In genomic region chr16:89958068-89958467, GRCh38 we compare ENCODE assay signal across 12 cellular contexts. TPM values are rescaled to one million over a fixed set of nuclear protein-coding genes. Genes with fewer than 3 reads are reported as not detected.
A peak's percentile ranks its signal among the peaks of the same experiment; 100 is the strongest.
DNase-seq lines count a peak whose midpoint lies in the region; ATAC-seq, FAIRE-seq and TF ChIP-seq lines count a peak whose summit lies in the region.
"Had no signal": no experiment of that assay in that cellular context is flagged by ENCODE, and none has a peak within 500 bp of the region (broad histone marks: within the 10 kb centered on the region; RNA-seq: fewer than 3 reads in every experiment).

No MANE protein-coding gene starts in this region.

- H3K4me1 ChIP-seq in endothelial cell of umbilical vein (ENCODE audit: control insufficient read depth, extremely low read depth, insufficient read depth, low read length) (no peaks in the 10 kb centered on the region), neutrophil (ENCODE audit: control insufficient read depth in 1 of 2, insufficient read depth in 1 of 2, low read depth in 1 of 2, low read length in 1 of 2) (peaks cover 48 to 65% of the 10 kb centered on the region in 2 experiments)

- H3K27me3 ChIP-seq in endothelial cell of umbilical vein (ENCODE audit: control insufficient read depth in 2 of 2, insufficient read depth in 2 of 2, low read length in 2 of 2) (no peaks in the 10 kb centered on the region), neutrophil (no peaks in the 10 kb centered on the region)

- H3K36me3 ChIP-seq in endothelial cell of umbilical vein (ENCODE audit: control insufficient read depth in 2 of 2, extremely low read depth in 1 of 2, insufficient read depth in 2 of 2, low read length in 2 of 2) (peaks cover 0 to 28% of the 10 kb centered on the region in 2 experiments), neutrophil (peaks cover 72% of the 10 kb centered on the region)

- H3K9me3 ChIP-seq in endothelial cell of umbilical vein (replicated peaks; ENCODE audit: control insufficient read depth, insufficient read depth, low read length) (no peaks in the 10 kb centered on the region), neutrophil (no peaks in the 10 kb centered on the region)

- H2AFZ ChIP-seq in endothelial cell of umbilical vein (ENCODE audit: low read depth, low read length), result no peak overlapping the region

- intact Hi-C loops in endothelial cell of umbilical vein (cut with micrococcal nuclease), result no loop called here

- H3K9me3 Mint-ChIP-seq in T-helper 1 cell treated with Interleukin-12 subunit alpha and Interleukin-12 subunit beta and Interleukin-4 antibody, amounts not matched to agents 30 μg/mL and 1 μg/mL, for 36 hours, result no peaks in the 10 kb centered on the region

- no peak overlapping the region for H3K4me3 ChIP-seq in endothelial cell of umbilical vein (replicated peaks in 1 of 3; ENCODE audit: insufficient read depth in 1 of 3, low read depth in 1 of 3, low read length in 3 of 3)
- H3K4me3 ChIP-seq in neutrophil (ENCODE audit: low read depth in 1 of 2, low read length in 1 of 2), result peak overlapping the region; percentile 82 to 92

- no peaks in the 10 kb centered on the region for H3K27me3 Mint-ChIP-seq in T-helper 1 cell treated with Interleukin-12 subunit alpha and Interleukin-12 subunit beta and Interleukin-4 antibody, amounts not matched to agents 30 μg/mL and 1 μg/mL, for 36 hours (ENCODE audit: low read depth)
- H3K27me3 Mint-ChIP-seq: memory B cell had no signal

- H3K4me3 Mint-ChIP-seq in T-helper 1 cell treated with Interleukin-12 subunit alpha and Interleukin-12 subunit beta and Interleukin-4 antibody, amounts not matched to agents 30 μg/mL and 1 μg/mL, for 36 hours, result no peak overlapping the region
- H3K4me3 Mint-ChIP-seq: memory B cell had no signal

- FAIRE-seq in endothelial cell of umbilical vein (lab: Jason Lieb, UNC), result no peak

- H3K9me1 ChIP-seq in endothelial cell of umbilical vein (replicated peaks; ENCODE audit: control insufficient read depth, extremely low read depth, insufficient read depth, low read length), result no peaks in the 10 kb centered on the region

- dilution Hi-C loops in endothelial cell of umbilical vein (cut with MboI; ENCODE audit: extremely low pct_ligation_motif_present, low sequenced_read_pairs), result no loop called here

- CTCF ChIA-PET in endothelial cell of umbilical vein (lab: Charles Lee), result no interaction called here

- H3K36me3 Mint-ChIP-seq in T-helper 1 cell treated with Interleukin-12 subunit alpha and Interleukin-12 subunit beta and Interleukin-4 antibody, amounts not matched to agents 30 μg/mL and 1 μg/mL, for 36 hours (ENCODE audit: low read depth), result peaks cover 6% of the 10 kb centered on the region

- BruUV-seq in endothelial cell of umbilical vein (replicated peaks; lab: Mats Ljungman, UMichigan), result no TSS peak

- no peak for ATAC-seq in GM18867 (IDR thresholded peaks at IDR 0.05; ENCODE audit: unreplicated experiment)

- no peak for TF ChIP-seq CTCF in endothelial cell of umbilical vein (IDR thresholded peaks at IDR 0.05; ENCODE audit: extremely low read depth in 1 of 2, insufficient read depth in 1 of 2, low read depth in 1 of 2, low read length in 2 of 2)
- TF ChIP-seq CTCF in neutrophil (IDR thresholded peaks at IDR 0.05), result peak; percentile 33

- POLR2A ChIA-PET in endothelial cell of umbilical vein (lab: Charles Lee), result no interaction called here

- H3K9ac ChIP-seq in endothelial cell of umbilical vein (replicated peaks; ENCODE audit: extremely low read depth, insufficient read depth, low read length), result no peak overlapping the region

- H4K20me1 ChIP-seq in endothelial cell of umbilical vein (replicated peaks; ENCODE audit: control insufficient read depth, extremely low read depth, insufficient read depth, low read length), result no peaks in the 10 kb centered on the region

- no peak for TF ChIP-seq POLR2A in endothelial cell of umbilical vein (IDR thresholded peaks at IDR 0.05; ENCODE audit: low read depth, low read length)

- H3K27ac ChIP-seq in endothelial cell of umbilical vein (ENCODE audit: insufficient read depth, low read depth, low read length) (no peak overlapping the region), neutrophil (peak overlapping the region; percentile 98)
- H3K27ac ChIP-seq: C4-2B had no signal

- H3K4me1 Mint-ChIP-seq in T-helper 1 cell treated with Interleukin-12 subunit alpha and Interleukin-12 subunit beta and Interleukin-4 antibody, amounts not matched to agents 30 μg/mL and 1 μg/mL, for 36 hours (ENCODE audit: low read depth), result peaks cover 4% of the 10 kb centered on the region

- DNase-seq in T-helper 1 cell (no peak), NCI-H460 (ENCODE audit: extremely low read depth, low read depth) (peak; percentile 4), endothelial cell of umbilical vein (ENCODE audit: low read depth, low spot score) (peak; percentile 43), DMS153 (lab: John Stamatoyannopoulos, UW) (no peak)
- DNase-seq in stimulated activated CD4-positive, alpha-beta T cell treated with anti-CD3 and anti-CD28 coated beads, Interleukin-4, amount 100 ng/mL, for 1 hour, result no peak
- DNase-seq: amniotic stem cell; NK-92 treated with Interleukin-12 subunit alpha and Interleukin-12 subunit beta, amount 100 ng/mL, for 24 hours had no signal

- H3K79me2 ChIP-seq in endothelial cell of umbilical vein (ENCODE audit: control insufficient read depth, insufficient read depth, low read length), result peaks cover 2% of the 10 kb centered on the region

- peak overlapping the region; percentile 62 for H3K27ac Mint-ChIP-seq in T-helper 1 cell treated with Interleukin-12 subunit alpha and Interleukin-12 subunit beta and Interleukin-4 antibody, amounts not matched to agents 30 μg/mL and 1 μg/mL, for 36 hours
- H3K27ac Mint-ChIP-seq: memory B cell had no signal

- no peak overlapping the region for H3K4me2 ChIP-seq in endothelial cell of umbilical vein (ENCODE audit: insufficient read depth, low read length)

TF ChIP-seq in endothelial cell of umbilical vein, 7 proteins besides CTCF, POLR2A, EP300 and RAD21:
- TF ChIP-seq FOS (IDR thresholded peaks at IDR 0.05; ENCODE audit: borderline replicate concordance, insufficient read depth, low read length), result no peak
- no peak for TF ChIP-seq MYC (IDR thresholded peaks at IDR 0.05; ENCODE audit: low read depth, low read length)
- TF ChIP-seq POLR2AphosphoS5 (IDR thresholded peaks at IDR 0.05; ENCODE audit: insufficient read depth, low read depth, low read length), result no peak
- no peak for TF ChIP-seq EZH2 (IDR thresholded peaks at IDR 0.05; ENCODE audit: borderline replicate concordance, low read depth, low read length, severe bottlenecking)
- TF ChIP-seq MAX (IDR thresholded peaks at IDR 0.05; ENCODE audit: insufficient read depth, insufficient read length), result no peak
- no peak for TF ChIP-seq GATA2 (IDR thresholded peaks at IDR 0.05; ENCODE audit: insufficient read depth, insufficient read length, low read depth, low read length)

RNA-seq across cellular contexts. Expression of gene DEF8, which starts 9.5 kb away (rescaled TPM):
- total RNA-seq in NCI-H460 (2014; rRNA removed; shearing (Covaris generic)), result 47.8 and 55.4 TPM in 2 replicates
- 163 and 231 TPM in 2 replicates for polyA plus RNA-seq in NCI-H460 (2014; cell fraction: nucleus; rRNA removed)
- total RNA-seq in endothelial cell of umbilical vein, result 82.6 and 93.5 TPM in 2 replicates
- polyA plus RNA-seq in endothelial cell of umbilical vein, result 193 and 221 TPM in 2 replicates
- 126 and 143 TPM in 2 replicates for polyA plus RNA-seq in endothelial cell of umbilical vein (2011; cell fraction: cytosol; rRNA removed)
- polyA plus RNA-seq in endothelial cell of umbilical vein (2011; cell fraction: nucleus; rRNA removed), result 290 and 292 TPM in 2 replicates
- polyA plus RNA-seq in endothelial cell of umbilical vein (2012), result 108 and 111 TPM in 2 replicates
- 46.4 and 49.7 TPM in 2 replicates for polyA minus RNA-seq in endothelial cell of umbilical vein
- polyA minus RNA-seq in endothelial cell of umbilical vein (2011; cell fraction: cytosol; rRNA and poly(A)+ RNA removed), result 14.1 TPM
- 45.4 and 53.7 TPM in 2 replicates for polyA minus RNA-seq in endothelial cell of umbilical vein (2011; cell fraction: nucleus; rRNA and poly(A)+ RNA removed)

RNA-seq across cellular contexts. Expression of gene TUBB3, which starts 34.9 kb away (rescaled TPM):
- total RNA-seq in NCI-H460 (2014; rRNA removed; shearing (Covaris generic)), result 68.3 and 75.9 TPM in 2 replicates
- 145 and 156 TPM in 2 replicates for polyA plus RNA-seq in NCI-H460 (2014; cell fraction: nucleus; rRNA removed)
- 164 and 215 TPM in 2 replicates for total RNA-seq in endothelial cell of umbilical vein
- polyA plus RNA-seq in endothelial cell of umbilical vein, result 170 and 214 TPM in 2 replicates
- polyA plus RNA-seq in endothelial cell of umbilical vein (2011; cell fraction: cytosol; rRNA removed), result 99.2 and 121 TPM in 2 replicates
- 65.6 and 75.4 TPM in 2 replicates for polyA plus RNA-seq in endothelial cell of umbilical vein (2011; cell fraction: nucleus; rRNA removed)
- 275 and 337 TPM in 2 replicates for polyA plus RNA-seq in endothelial cell of umbilical vein (2012)
- polyA minus RNA-seq in endothelial cell of umbilical vein, result 114 and 129 TPM in 2 replicates
- polyA minus RNA-seq in endothelial cell of umbilical vein (2011; cell fraction: cytosol; rRNA and poly(A)+ RNA removed), result 17.8 TPM
- 25.2 and 25.6 TPM in 2 replicates for polyA minus RNA-seq in endothelial cell of umbilical vein (2011; cell fraction: nucleus; rRNA and poly(A)+ RNA removed)

RNA-seq across cellular contexts. Expression of gene MC1R, which starts 39.4 kb away (rescaled TPM):
- 8.1 and 9.4 TPM in 2 replicates for total RNA-seq in NCI-H460 (2014; rRNA removed; shearing (Covaris generic))
- 25.0 and 39.7 TPM in 2 replicates for polyA plus RNA-seq in NCI-H460 (2014; cell fraction: nucleus; rRNA removed)
- total RNA-seq in endothelial cell of umbilical vein, result 3.2 and 4.0 TPM in 2 replicates
- 4.2 and 4.9 TPM in 2 replicates for polyA plus RNA-seq in endothelial cell of umbilical vein
- polyA plus RNA-seq in endothelial cell of umbilical vein (2011; cell fraction: cytosol; rRNA removed), result 1.5 and 1.7 TPM in 2 replicates
- 16.7 and 18.4 TPM in 2 replicates for polyA plus RNA-seq in endothelial cell of umbilical vein (2011; cell fraction: nucleus; rRNA removed)
- polyA plus RNA-seq in endothelial cell of umbilical vein (2012), result 2.0 and 2.1 TPM in 2 replicates
- 6.7 and 14.2 TPM in 2 replicates for polyA minus RNA-seq in endothelial cell of umbilical vein
- polyA minus RNA-seq in endothelial cell of umbilical vein (2011; cell fraction: cytosol; rRNA and poly(A)+ RNA removed), result 5.3 TPM
- polyA minus RNA-seq in endothelial cell of umbilical vein (2011; cell fraction: nucleus; rRNA and poly(A)+ RNA removed), result 5.3 and 7.0 TPM in 2 replicates

Comparison
In these comparisons a context has a peak if more than half of its experiments do, and no peak if none do; other contexts are left out.
1. DNase-seq: peak in NCI-H460 (single experiment) and endothelial cell of umbilical vein (single experiment); none in T-helper 1 cell (0 of 5), DMS153 (single experiment) and stimulated activated CD4-positive, alpha-beta T cell treated with anti-CD3 and anti-CD28 coated beads, Interleukin-4, amount 100 ng/mL, for 1 hour (single experiment).
2. H3K4me3 ChIP-seq: peak in neutrophil (2 of 2); none in endothelial cell of umbilical vein (0 of 3).